ENCODE assay signal across 18 cellular contexts in genomic region chr6:151721141-151721540, GRCh38.
DNase-seq lines count a peak whose midpoint lies in the region; TF ChIP-seq lines count a peak whose summit lies in the region.
"Had no signal": no experiment of that assay in that cellular context is flagged by ENCODE, and none has a peak within 500 bp of the region (broad histone marks: within the 10 kb centered on the region; RNA-seq: fewer than 3 reads in every experiment).

No MANE protein-coding gene starts in this region.

- POLR2A ChIA-PET in RWPE1 (lab: Yijun Ruan, JAX; ENCODE audit: low non-redundant PET) = no interaction called here

- CTCF ChIA-PET in RWPE1 (lab: Yijun Ruan, JAX) = no interaction called here

- H3K9me3 ChIP-seq in adipocyte (ENCODE audit: control insufficient read depth, low read length) = no peaks in the 10 kb centered on the region
- H3K9me3 ChIP-seq: HAP-1 had no signal

- H3K36me3 ChIP-seq in adipocyte (ENCODE audit: control insufficient read depth, insufficient read depth, low read length, severe bottlenecking) = no peaks in the 10 kb centered on the region
- H3K36me3 ChIP-seq: HAP-1 had no signal

- peaks cover 28% of the 10 kb centered on the region for H3K4me1 ChIP-seq in adipocyte (ENCODE audit: control insufficient read depth, insufficient read depth, low read length)

- TF ChIP-seq CTCF in foreskin fibroblast (IDR thresholded peaks at IDR 0.05; ENCODE audit: low read depth, low read length) (no peak), RWPE1 (conservative IDR thresholded peaks at IDR 0.05; ENCODE audit: low read depth) (no peak)

- DNase-seq in AG08395 (ENCODE audit: low spot score) (peak; percentile 58), GM03348 (ENCODE audit: low spot score) (peak; percentile 79), adipocyte (ENCODE audit: low read depth) (peak; percentile 22), foreskin fibroblast (peak; percentile 39 to 78), RWPE1 (ENCODE audit: low spot score) (no peak), NCI-H146 (lab: John Stamatoyannopoulos, UW) (no peak)
- no peak for DNase-seq in stimulated activated CD8-positive, alpha-beta memory T cell treated with anti-CD3 and anti-CD28 coated beads, Interleukin-4, amount 100 ng/mL, for 48 hours
- DNase-seq in stimulated activated CD4-positive, alpha-beta T cell treated with anti-CD3 and anti-CD28 coated beads, Interleukin-2, amount 100 ng/mL, for 48 hours = no peak
- DNase-seq: COR-L47, DMS153, EL, KBM-7, NCI-H1417 treated with DMSO at 0.1 percent for 48 hours, NCI-H2029, NCI-H510A treated with DMSO at 0.1 percent for 48 hours, Right ventricle myocardium superior had no signal

- H3K9ac ChIP-seq in adipocyte (ENCODE audit: low read length) = no peak overlapping the region

- H3K27me3 ChIP-seq in adipocyte (replicated peaks; ENCODE audit: control insufficient read depth, insufficient read depth, low read length) = no peaks in the 10 kb centered on the region

- no peak overlapping the region for H3K27ac ChIP-seq in RWPE1
- H3K27ac ChIP-seq: SK-N-MC had no signal

- H3K4me3 ChIP-seq in adipocyte (ENCODE audit: low read length) = no peak overlapping the region
- no peak overlapping the region for H3K4me3 ChIP-seq in foreskin fibroblast (ENCODE audit: low read depth in 1 of 2, low read length in 2 of 2)
- H3K4me3 ChIP-seq: HAP-1, SK-N-MC had no signal

Comparison
In these comparisons a context has a peak if more than half of its experiments do, and no peak if none do; other contexts are left out.
1. DNase-seq: peak in AG08395 (single experiment), GM03348 (single experiment), adipocyte (single experiment) and foreskin fibroblast (2 of 2); none in RWPE1 (single experiment), stimulated activated CD8-positive, alpha-beta memory T cell treated with anti-CD3 and anti-CD28 coated beads, Interleukin-4, amount 100 ng/mL, for 48 hours (single experiment), NCI-H146 (single experiment) and stimulated activated CD4-positive, alpha-beta T cell treated with anti-CD3 and anti-CD28 coated beads, Interleukin-2, amount 100 ng/mL, for 48 hours (0 of 2).